Comparison of ENCODE assay signal across 23 cellular contexts in genomic region chr14:23653046-23653445, GRCh38. TPM values are rescaled to one million over a fixed set of nuclear protein-coding genes. Genes with fewer than 3 reads are reported as not detected.
A peak's percentile ranks its signal among the peaks of the same experiment; 100 is the strongest.
DNase-seq lines count a peak whose midpoint lies in the region; ATAC-seq and TF ChIP-seq lines count a peak whose summit lies in the region.
"Had no signal": no experiment of that assay in that cellular context is flagged by ENCODE, and none has a peak within 500 bp of the region (broad histone marks: within the 10 kb centered on the region; RNA-seq: fewer than 3 reads in every experiment).

No MANE protein-coding gene starts in this region.

- H3K36me3 ChIP-seq in mesodermal cell (ENCODE audit: control insufficient read depth, insufficient read depth, low read length) = no peaks in the 10 kb centered on the region
- H3K36me3 ChIP-seq: BLaER1, MG63 had no signal

- H3K4me1 ChIP-seq in mesodermal cell (ENCODE audit: control insufficient read depth, insufficient read depth, low read length, poor library complexity, severe bottlenecking) = peaks cover 15% of the 10 kb centered on the region
- H3K4me1 ChIP-seq: BLaER1 had no signal

- ATAC-seq in HG02678 (IDR thresholded peaks at IDR 0.05; ENCODE audit: unreplicated experiment) = no peak
- no peak for ATAC-seq in GM21390 (IDR thresholded peaks at IDR 0.05; ENCODE audit: unreplicated experiment)
- no peak for ATAC-seq in GM18858 (IDR thresholded peaks at IDR 0.05; ENCODE audit: unreplicated experiment)
- ATAC-seq in HG02885 (IDR thresholded peaks at IDR 0.05; ENCODE audit: poor library complexity, unreplicated experiment) = no peak
- ATAC-seq: GM12878 had no signal

- peak overlapping the region; percentile 79 for H3K27ac ChIP-seq in mesodermal cell (ENCODE audit: low read depth, low read length, severe bottlenecking)
- H3K27ac ChIP-seq: BLaER1 had no signal

- TF ChIP-seq CTCF in fibroblast of pulmonary artery (IDR thresholded peaks at IDR 0.05; ENCODE audit: low read length, missing control alignments) = no peak

- 100% methylated on average over 1 of the region's 1 CpG; no CpG with 5 or more reads in 1 of the 2 experiments for WGBS in mesodermal cell (ENCODE audit: insufficient coverage in 2 of 2), 2 experiments

- DNase-seq in EH (ENCODE audit: low read depth) = peak; percentile 24
- peak; percentile 80 for DNase-seq in NCI-H226
- peak; percentile 26 for DNase-seq in fibroblast of pulmonary artery (ENCODE audit: low read depth)
- DNase-seq: 8988T; ACHN; CD4-positive, CD25-positive, alpha-beta regulatory T cell; GDM1; KBM-7; MG63; NCI-H2029; NCI-H446 treated with DMSO at 0.1 percent for 48 hours; NCI-H526; NCI-H82; NK-92 treated with Interleukin-12 subunit alpha and Interleukin-12 subunit beta, amount 100 ng/mL, for 24 hours; RPMI8226; SHP77 had no signal

- H3K4me3 ChIP-seq in fibroblast of pulmonary artery (replicated peaks; ENCODE audit: low read depth, low read length) = no peak overlapping the region
- H3K4me3 ChIP-seq in mesodermal cell (ENCODE audit: extremely low read depth, insufficient read depth, low read length, poor library complexity, severe bottlenecking) = no peak overlapping the region
- H3K4me3 ChIP-seq: BLaER1, GM12878, MG63 had no signal

- no peaks in the 10 kb centered on the region for H3K9me3 ChIP-seq in mesodermal cell (ENCODE audit: control insufficient read depth, low read length)
- H3K9me3 ChIP-seq: BLaER1, MG63 had no signal

RNA-seq across cellular contexts. Expression of gene DHRS2, which starts 16.9 kb away (rescaled TPM):
- 1.3 TPM for polyA plus RNA-seq in mesodermal cell (2013, experiment 1 of 2)
- 0.20 TPM for polyA plus RNA-seq in mesodermal cell (2013, experiment 2 of 2)

Comparison
In these comparisons a context has a peak if more than half of its experiments do, and no peak if none do; other contexts are left out.
1. DNase-seq: peak in every context shown above with its lines; median percentile 80 in NCI-H226; 26 in fibroblast of pulmonary artery; 24 in EH.